ENCODE assay signal across 9 cellular contexts in the genomic region with DNA sequence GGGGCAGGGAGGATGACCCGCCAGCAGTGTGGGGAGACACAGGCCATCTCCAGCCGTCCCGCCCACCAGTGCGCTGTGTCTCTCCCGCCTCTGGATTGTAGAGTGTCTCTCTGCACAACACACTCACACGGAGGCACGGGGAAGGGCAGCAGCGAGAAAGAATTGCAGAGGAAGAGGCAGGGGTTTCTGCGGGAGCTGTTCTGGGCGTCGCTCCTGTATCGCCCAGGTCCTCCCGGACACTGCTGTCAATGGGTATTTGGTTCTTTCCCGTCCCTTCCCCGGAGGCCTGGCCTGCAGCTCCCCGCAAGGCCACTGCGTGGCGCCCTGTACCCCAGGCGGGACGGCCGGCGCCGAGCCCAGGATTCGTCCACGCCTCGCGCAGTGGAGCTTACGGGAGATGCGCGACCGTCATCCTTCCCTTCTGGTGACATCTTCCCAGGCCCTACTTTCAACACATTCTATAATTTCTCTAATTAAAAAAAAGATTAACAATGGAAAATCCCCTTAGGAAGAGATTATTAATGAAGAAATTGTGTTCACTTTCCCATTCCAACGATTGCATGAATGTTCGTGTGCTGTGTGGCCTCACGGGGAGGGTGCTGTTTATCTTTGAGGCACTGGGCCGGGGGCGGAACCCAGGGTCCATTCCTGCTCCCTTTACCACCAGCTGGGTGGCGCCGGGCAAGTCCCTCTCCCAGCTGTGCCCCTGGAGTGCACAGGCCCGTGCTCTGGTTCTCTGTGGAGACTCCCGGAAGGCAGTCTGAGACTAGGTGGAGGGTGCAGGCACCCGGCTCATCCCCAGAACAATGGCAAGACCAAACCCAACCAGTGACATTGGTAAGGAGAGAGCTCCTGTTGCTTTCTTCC.
A peak's percentile ranks its signal among the peaks of the same experiment; 100 is the strongest.
DNase-seq lines count a peak whose midpoint lies in the region; ATAC-seq, FAIRE-seq and TF ChIP-seq lines count a peak whose summit lies in the region.
"Had no signal": no experiment of that assay in that cellular context is flagged by ENCODE, and none has a peak within 500 bp of the region (broad histone marks: within the 10 kb centered on the region; RNA-seq: fewer than 3 reads in every experiment).

No MANE protein-coding gene starts in this region.

- H3K36me3 Mint-ChIP-seq in activated naive CD8-positive, alpha-beta T cell treated with anti-CD3 and anti-CD28 coated beads, Interleukin-2, amount 10 ng/mL, durations not matched to agents 7 days and 5 days, result no peaks in the 10 kb centered on the region

- H3K4me1 ChIP-seq in keratinocyte (ENCODE audit: control insufficient read depth, extremely low read depth, insufficient read depth, low read length), result no peaks in the 10 kb centered on the region

- H3K27me3 Mint-ChIP-seq in activated naive CD8-positive, alpha-beta T cell treated with anti-CD3 and anti-CD28 coated beads, Interleukin-2, amount 10 ng/mL, durations not matched to agents 7 days and 5 days, result peaks cover 3% of the 10 kb centered on the region

- no peak for ATAC-seq in activated naive CD8-positive, alpha-beta T cell treated with anti-CD3 and anti-CD28 coated beads, Interleukin-2, amount 10 ng/mL, durations not matched to agents 7 days and 5 days (ENCODE audit: low read depth)

- H3K27me3 ChIP-seq in keratinocyte (ENCODE audit: control insufficient read depth, extremely low read depth, insufficient read depth, low read length), result peaks cover 3% of the 10 kb centered on the region

- no peak overlapping the region for H3K9ac ChIP-seq in keratinocyte (ENCODE audit: control insufficient read depth, extremely low read depth, insufficient read depth, low read length)

- H3K4me3 ChIP-seq in keratinocyte (ENCODE audit: control insufficient read depth in 2 of 3, extremely low read depth in 1 of 3, insufficient read depth in 2 of 3, low read depth in 1 of 3, low read length in 3 of 3), result no peak overlapping the region

- no peak overlapping the region for H2AFZ ChIP-seq in keratinocyte (ENCODE audit: control insufficient read depth, low read length)

- H3K9me1 ChIP-seq in keratinocyte (ENCODE audit: control insufficient read depth, extremely low read depth, insufficient read depth, low read length), result no peaks in the 10 kb centered on the region

- H3K36me3 ChIP-seq in keratinocyte (ENCODE audit: control insufficient read depth in 2 of 2, extremely low read depth in 1 of 2, insufficient read depth in 2 of 2, low read length in 2 of 2), result no peaks in the 10 kb centered on the region

- TF ChIP-seq CTCF in 22Rv1 (IDR thresholded peaks at IDR 0.05), result peak; percentile 84
- peak; percentile 38 to 63 (median 60) for TF ChIP-seq CTCF in keratinocyte (optimal IDR thresholded peaks at IDR 0.05 in 1 of 3, IDR thresholded peaks at IDR 0.05 in 1 of 3, conservative IDR thresholded peaks at IDR 0.05 in 1 of 3; ENCODE audit: extremely low read depth in 1 of 3, insufficient read depth in 2 of 3, low read length in 3 of 3)

- FAIRE-seq in keratinocyte (lab: Jason Lieb, UNC), result no peak

- no peaks in the 10 kb centered on the region for H3K79me2 ChIP-seq in keratinocyte (ENCODE audit: control insufficient read depth, insufficient read depth, low read length)

- H3K9me3 Mint-ChIP-seq in activated naive CD8-positive, alpha-beta T cell treated with anti-CD3 and anti-CD28 coated beads, Interleukin-2, amount 10 ng/mL, durations not matched to agents 7 days and 5 days, result peaks cover 2% of the 10 kb centered on the region

- peaks cover 3% of the 10 kb centered on the region for H3K4me1 Mint-ChIP-seq in activated naive CD8-positive, alpha-beta T cell treated with anti-CD3 and anti-CD28 coated beads, Interleukin-2, amount 10 ng/mL, durations not matched to agents 7 days and 5 days

- in situ Hi-C loops in G401 (cut with HindIII; ENCODE audit: low sequenced_read_pairs), result no loop called here

- H3K4me2 ChIP-seq in keratinocyte (ENCODE audit: control insufficient read depth, extremely low read depth, insufficient read depth, low read depth, low read length), result no peak overlapping the region

- dilution Hi-C loops in keratinocyte (cut with MboI; ENCODE audit: extremely low pct_ligation_motif_present, low sequenced_read_pairs), result no loop called here

- H4K20me1 ChIP-seq in keratinocyte (ENCODE audit: control insufficient read depth, extremely low read depth, insufficient read depth, low read length), result no peaks in the 10 kb centered on the region

- POLR2A ChIA-PET in activated naive CD8-positive, alpha-beta T cell treated with anti-CD3 and anti-CD28 coated beads, Interleukin-2, amount 10 ng/mL, durations not matched to agents 7 days and 5 days (lab: Charles Lee), result no interaction called here

- DNase-seq in G401 (ENCODE audit: low spot score) (peak; percentile 1), keratinocyte (ENCODE audit: low read depth, low spot score) (no peak), mucosa of gallbladder (ENCODE audit: low spot score) (no peak), NOMO-1 (lab: John Stamatoyannopoulos, UW; ENCODE audit: unreplicated experiment in 2 of 2) (no peak), T1000 (lab: John Stamatoyannopoulos, UW) (no peak), GM19238 (ENCODE audit: insufficient read length, low spot score) (no peak)
- DNase-seq in activated naive CD8-positive, alpha-beta T cell treated with anti-CD3 and anti-CD28 coated beads, Interleukin-2, amount 10 ng/mL, durations not matched to agents 7 days and 5 days, result peak; percentile 50
- DNase-seq: NCI-H526 treated with DMSO at 0.1 percent for 48 hours had no signal

- H3K9me3 ChIP-seq in keratinocyte (ENCODE audit: control insufficient read depth, low read depth, low read length), result no peaks in the 10 kb centered on the region

- H3K27ac ChIP-seq in 22Rv1, result no peak overlapping the region
- no peak overlapping the region for H3K27ac ChIP-seq in keratinocyte (ENCODE audit: control insufficient read depth, insufficient read depth, low read length)

- H3K4me3 Mint-ChIP-seq in activated naive CD8-positive, alpha-beta T cell treated with anti-CD3 and anti-CD28 coated beads, Interleukin-2, amount 10 ng/mL, durations not matched to agents 7 days and 5 days, result no peak overlapping the region

- H3K27ac Mint-ChIP-seq in activated naive CD8-positive, alpha-beta T cell treated with anti-CD3 and anti-CD28 coated beads, Interleukin-2, amount 10 ng/mL, durations not matched to agents 7 days and 5 days, result no peak overlapping the region

Comparison
In these comparisons a context has a peak if more than half of its experiments do, and no peak if none do; other contexts are left out.
1. DNase-seq: peak in G401 (single experiment) and activated naive CD8-positive, alpha-beta T cell treated with anti-CD3 and anti-CD28 coated beads, Interleukin-2, amount 10 ng/mL, durations not matched to agents 7 days and 5 days (single experiment); none in keratinocyte (single experiment), mucosa of gallbladder (single experiment), NOMO-1 (0 of 2), T1000 (single experiment) and GM19238 (single experiment).